25 cellular contexts compared by ENCODE assay signal in the genomic region with DNA sequence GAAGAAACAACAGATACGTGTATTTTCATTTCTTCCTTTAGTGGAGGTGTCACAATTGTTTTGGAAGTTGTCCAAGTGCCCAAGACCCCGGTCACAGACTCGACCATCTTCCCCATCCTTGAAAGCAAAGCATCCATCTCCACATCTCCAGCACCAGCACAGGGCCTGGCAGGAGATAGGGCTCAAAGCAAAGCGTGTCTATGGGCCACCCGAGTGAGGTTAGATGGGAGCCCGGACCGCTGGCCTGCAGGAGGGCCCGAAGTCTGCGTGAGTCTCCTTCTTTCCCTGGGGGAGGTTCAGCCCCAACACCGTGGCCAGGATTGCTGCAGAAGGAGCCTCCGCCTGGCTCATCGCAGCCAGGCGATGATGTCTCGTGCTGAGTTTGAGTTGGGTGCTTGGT.
"Had no signal": no experiment of that assay in that cellular context is flagged by ENCODE, and none has a peak within 500 bp of the region (broad histone marks: within the 10 kb centered on the region; RNA-seq: fewer than 3 reads in every experiment).

No MANE protein-coding gene starts in this region.

- H3K4me3 ChIP-seq: coronary artery, dorsolateral prefrontal cortex, esophagus muscularis mucosa, gastroesophageal sphincter, heart left ventricle, hepatocyte, left ventricle myocardium inferior, lower lobe of right lung, mucosa of descending colon had no signal

- H3K36me3 ChIP-seq: esophagus muscularis mucosa, gastroesophageal sphincter, heart left ventricle, left ventricle myocardium inferior, lower lobe of right lung had no signal

- FAIRE-seq: colon, endothelial cell of umbilical vein, frontal cortex, kidney had no signal

- DNase-seq: dermis blood vessel endothelial cell; dorsolateral prefrontal cortex; effector CD4-positive, alpha-beta T cell; effector memory CD4-positive, alpha-beta T cell; foreskin keratinocyte; heart left ventricle; hypothalamus; immature natural killer cell; islet precursor cell; kidney; kidney glomerular epithelial cell; left colon; left ventricle myocardium inferior; lower lobe of right lung; mesenchymal stem cell; mucosa of descending colon; naive B cell had no signal

- H3K9me3 ChIP-seq: esophagus muscularis mucosa, gastroesophageal sphincter, heart left ventricle, left ventricle myocardium inferior, lower lobe of right lung, mucosa of descending colon had no signal

- H3K27me3 ChIP-seq: esophagus muscularis mucosa, foreskin keratinocyte, gastroesophageal sphincter had no signal

- H2AFZ ChIP-seq: hepatocyte had no signal

- H3K27ac ChIP-seq: coronary artery, dorsolateral prefrontal cortex, esophagus muscularis mucosa, foreskin keratinocyte, gastroesophageal sphincter, heart left ventricle, hepatocyte, left ventricle myocardium inferior, lower lobe of right lung had no signal

- ATAC-seq: foreskin keratinocyte, gastroesophageal sphincter, left colon, left lobe of liver, lower lobe of right lung, mucosa of descending colon had no signal

- H3K4me1 ChIP-seq: esophagus muscularis mucosa, foreskin keratinocyte, gastroesophageal sphincter, heart left ventricle, left ventricle myocardium inferior, lower lobe of right lung had no signal

- H3K4me2 ChIP-seq: hepatocyte had no signal

- H3K79me2 ChIP-seq: hepatocyte had no signal
